ENCODE assay signal across 16 cellular contexts in the genomic region with DNA sequence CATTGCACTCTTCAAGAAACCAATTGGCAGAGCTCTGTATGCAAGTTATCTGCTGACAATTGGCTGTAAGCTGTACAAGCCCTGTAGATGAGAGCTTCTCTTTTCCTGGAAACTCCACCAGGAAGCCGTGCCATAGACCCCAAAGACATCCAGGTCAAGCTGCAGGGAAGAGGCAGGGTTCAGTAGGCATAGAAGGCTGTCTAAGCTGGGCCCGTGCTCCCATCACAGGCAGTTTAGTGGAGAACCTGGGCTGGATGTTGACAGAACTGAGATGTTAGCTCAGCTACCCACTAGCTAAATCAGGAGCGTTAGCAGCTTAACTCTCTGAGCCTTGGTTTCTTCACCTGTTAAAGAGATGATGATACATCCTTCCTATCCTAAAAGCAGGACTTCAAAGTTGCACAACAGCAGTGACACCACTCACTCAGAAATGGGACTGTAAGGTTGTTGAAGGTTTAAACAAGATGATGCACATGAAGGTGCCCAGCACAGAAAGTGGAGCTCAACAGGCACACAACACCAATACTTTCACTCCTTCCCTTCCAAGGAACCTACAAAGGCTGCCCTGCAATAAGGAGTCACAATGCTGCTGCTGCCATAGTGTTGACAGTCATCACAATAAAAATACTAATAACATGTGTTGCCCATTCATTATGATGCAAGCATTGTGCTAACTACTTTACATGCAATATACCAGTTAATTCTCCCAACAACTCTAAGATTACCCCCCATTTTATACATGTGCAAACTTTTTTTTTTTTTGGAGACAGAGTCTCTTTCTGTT.
DNase-seq lines count a peak whose midpoint lies in the region; ATAC-seq and TF ChIP-seq lines count a peak whose summit lies in the region.
"Had no signal": no experiment of that assay in that cellular context is flagged by ENCODE, and none has a peak within 500 bp of the region (broad histone marks: within the 10 kb centered on the region; RNA-seq: fewer than 3 reads in every experiment).

No MANE protein-coding gene starts in this region.

- H3K27ac Mint-ChIP-seq in MCF 10A (ENCODE audit: low read depth, unreplicated experiment) = peak overlapping the region; percentile 99
- no peak overlapping the region for H3K27ac Mint-ChIP-seq in activated CD8-positive, alpha-beta memory T cell treated with anti-CD3 and anti-CD28 coated beads, Interleukin-2, amount 10 ng/mL, durations not matched to agents 7 days and 5 days
- H3K27ac Mint-ChIP-seq: activated T-cell treated with anti-CD3 and anti-CD28 coated beads, Interleukin-2, amount 50 U/mL, for 72 hours had no signal

- ATAC-seq in heart right ventricle (no peak), HG03520 (IDR thresholded peaks at IDR 0.05; ENCODE audit: unreplicated experiment) (no peak)
- ATAC-seq in activated CD8-positive, alpha-beta memory T cell treated with anti-CD3 and anti-CD28 coated beads, Interleukin-2, amount 10 ng/mL, durations not matched to agents 7 days and 5 days = no peak
- ATAC-seq: activated T-cell treated with anti-CD3 and anti-CD28 coated beads, Interleukin-2, amount 50 U/mL, for 72 hours had no signal

- CTCF ChIA-PET in MCF 10A (lab: Yijun Ruan, JAX) = interaction anchor here (0.6 to 0.9 kb wide), 3 partner anchors 12 to 737 kb away, joined by 3 to 7 read pairs (median 3); no protein-coding TSS in a partner anchor
- CTCF ChIA-PET in mammary epithelial cell (lab: Charles Lee; ENCODE audit: low non-redundant PET) = no interaction called here
- CTCF ChIA-PET in activated CD8-positive, alpha-beta memory T cell treated with anti-CD3 and anti-CD28 coated beads, Interleukin-2, amount 10 ng/mL, durations not matched to agents 7 days and 5 days (lab: Charles Lee) = interaction anchor here (0.9 to 2.1 kb wide), 3 partner anchors 9 to 86 kb away, joined by 3 to 8 read pairs (median 3); no protein-coding TSS in a partner anchor

- no peaks in the 10 kb centered on the region for H3K9me3 Mint-ChIP-seq in MCF 10A (ENCODE audit: unreplicated experiment)
- no peaks in the 10 kb centered on the region for H3K9me3 Mint-ChIP-seq in activated CD8-positive, alpha-beta memory T cell treated with anti-CD3 and anti-CD28 coated beads, Interleukin-2, amount 10 ng/mL, durations not matched to agents 7 days and 5 days (ENCODE audit: low read depth)
- H3K9me3 Mint-ChIP-seq: activated T-cell treated with anti-CD3 and anti-CD28 coated beads, Interleukin-2, amount 50 U/mL, for 72 hours had no signal

- dilution Hi-C loops in mammary epithelial cell (cut with HindIII; ENCODE audit: low sequenced_read_pairs) = loop anchor here (5.0 kb wide), 1 partner anchor 108 kb away; no protein-coding TSS in a partner anchor

- H3K27ac ChIP-seq in mammary epithelial cell (ENCODE audit: insufficient read depth, low read depth, low read length) = no peak overlapping the region
- peak overlapping the region; percentile 36 to 100 (median 97) for H3K27ac ChIP-seq in heart right ventricle
- H3K27ac ChIP-seq in sigmoid colon = peak overlapping the region; percentile 94 to 99 (median 97)
- H3K27ac ChIP-seq in vagina = peak overlapping the region; percentile 95
- H3K27ac ChIP-seq: neutrophil, suprapubic skin had no signal

- TF ChIP-seq CTCF in MCF 10A (IDR thresholded peaks at IDR 0.05; ENCODE audit: unreplicated experiment) (no peak), mammary epithelial cell (conservative IDR thresholded peaks at IDR 0.05 in 1 of 2, IDR thresholded peaks at IDR 0.05 in 1 of 2; ENCODE audit: extremely low read depth in 1 of 2, insufficient read depth in 1 of 2, low read depth in 1 of 2, low read length in 2 of 2) (no peak), heart right ventricle (IDR thresholded peaks at IDR 0.05) (no peak), sigmoid colon (IDR thresholded peaks at IDR 0.05) (no peak), vagina (IDR thresholded peaks at IDR 0.05) (no peak)

- no peak overlapping the region for H3K4me3 ChIP-seq in mammary epithelial cell (replicated peaks in 1 of 3; ENCODE audit: insufficient read depth in 1 of 3, low read depth in 2 of 3, low read length in 3 of 3)
- no peak overlapping the region for H3K4me3 ChIP-seq in heart right ventricle
- no peak overlapping the region for H3K4me3 ChIP-seq in sigmoid colon
- no peak overlapping the region for H3K4me3 ChIP-seq in vagina
- H3K4me3 ChIP-seq: suprapubic skin had no signal

- H3K27me3 ChIP-seq in mammary epithelial cell (ENCODE audit: insufficient read depth, low read length) = peaks cover 3% of the 10 kb centered on the region
- H3K27me3 ChIP-seq in heart right ventricle = no peaks in the 10 kb centered on the region
- H3K27me3 ChIP-seq in sigmoid colon = no peaks in the 10 kb centered on the region
- no peaks in the 10 kb centered on the region for H3K27me3 ChIP-seq in vagina
- H3K27me3 ChIP-seq: neutrophil, suprapubic skin had no signal

- H3K4me2 ChIP-seq in mammary epithelial cell (ENCODE audit: insufficient read depth, low read depth, low read length) = no peak overlapping the region

- peaks cover 81% of the 10 kb centered on the region for H3K4me1 Mint-ChIP-seq in MCF 10A (ENCODE audit: insufficient read depth, unreplicated experiment)
- H3K4me1 Mint-ChIP-seq in activated CD8-positive, alpha-beta memory T cell treated with anti-CD3 and anti-CD28 coated beads, Interleukin-2, amount 10 ng/mL, durations not matched to agents 7 days and 5 days = peaks cover 52% of the 10 kb centered on the region

- H3K36me3 Mint-ChIP-seq in MCF 10A (ENCODE audit: insufficient read depth, unreplicated experiment) = peaks cover 100% of the 10 kb centered on the region
- no peaks in the 10 kb centered on the region for H3K36me3 Mint-ChIP-seq in activated CD8-positive, alpha-beta memory T cell treated with anti-CD3 and anti-CD28 coated beads, Interleukin-2, amount 10 ng/mL, durations not matched to agents 7 days and 5 days

- H4K20me1 ChIP-seq in mammary epithelial cell (ENCODE audit: insufficient read depth, low read length) = no peaks in the 10 kb centered on the region

- no peak overlapping the region for H2AFZ ChIP-seq in mammary epithelial cell (ENCODE audit: low read depth, low read length)

- H3K9ac ChIP-seq in mammary epithelial cell (ENCODE audit: insufficient read depth, low read length) = no peak overlapping the region

- 83% methylated on average over 3 of the region's 3 CpGs for WGBS in mammary epithelial cell (ENCODE audit: low coverage, missing lambda C conversion rate)
- WGBS in heart right ventricle, 2 donors = 63 to 64% methylated on average over 3 of the region's 3 CpGs
- 86 to 90% methylated on average over 3 of the region's 3 CpGs for WGBS in sigmoid colon, 2 donors

- no peaks in the 10 kb centered on the region for H3K27me3 Mint-ChIP-seq in MCF 10A (ENCODE audit: insufficient read depth, unreplicated experiment)
- no peaks in the 10 kb centered on the region for H3K27me3 Mint-ChIP-seq in activated CD8-positive, alpha-beta memory T cell treated with anti-CD3 and anti-CD28 coated beads, Interleukin-2, amount 10 ng/mL, durations not matched to agents 7 days and 5 days

- TF ChIP-seq EP300 in sigmoid colon (IDR thresholded peaks at IDR 0.05) = no peak

- no peaks in the 10 kb centered on the region for H3K36me3 ChIP-seq in mammary epithelial cell (ENCODE audit: insufficient read depth, low read length)
- H3K36me3 ChIP-seq in heart right ventricle = no peaks in the 10 kb centered on the region
- H3K36me3 ChIP-seq in sigmoid colon = no peaks in the 10 kb centered on the region
- no peaks in the 10 kb centered on the region for H3K36me3 ChIP-seq in vagina
- H3K36me3 ChIP-seq: neutrophil had no signal

- POLR2A ChIA-PET in MCF 10A (lab: Yijun Ruan, JAX) = interaction anchor here (0.7 to 33.6 kb wide), 9 partner anchors 9 to 115 kb away, joined by 3 to 1399 read pairs (median 4); a partner anchor contains a TSS

- H3K9me3 ChIP-seq in mammary epithelial cell (replicated peaks; ENCODE audit: insufficient read depth, low read length) (no peaks in the 10 kb centered on the region), heart right ventricle (no peaks in the 10 kb centered on the region), sigmoid colon (no peaks in the 10 kb centered on the region), vagina (no peaks in the 10 kb centered on the region)
- H3K9me3 ChIP-seq: neutrophil, suprapubic skin had no signal

- no TSS peak for BruUV-seq in MCF 10A (replicated peaks; lab: Mats Ljungman, UMichigan)
- no TSS peak for BruUV-seq in mammary epithelial cell (replicated peaks; lab: Mats Ljungman, UMichigan)

- H3K4me3 Mint-ChIP-seq in MCF 10A (ENCODE audit: unreplicated experiment) = no peak overlapping the region
- no peak overlapping the region for H3K4me3 Mint-ChIP-seq in activated CD8-positive, alpha-beta memory T cell treated with anti-CD3 and anti-CD28 coated beads, Interleukin-2, amount 10 ng/mL, durations not matched to agents 7 days and 5 days
- H3K4me3 Mint-ChIP-seq: activated T-cell treated with anti-CD3 and anti-CD28 coated beads, Interleukin-2, amount 50 U/mL, for 72 hours had no signal

- TF ChIP-seq POLR2A in sigmoid colon (IDR thresholded peaks at IDR 0.05) = no peak
- TF ChIP-seq POLR2A in vagina (IDR thresholded peaks at IDR 0.05) = no peak

- intact Hi-C loops in MCF 10A (cut with micrococcal nuclease) = no loop called here
- intact Hi-C loops in mammary epithelial cell (cut with micrococcal nuclease) = no loop called here
- intact Hi-C loops in heart right ventricle (cut with DNase I) = loop anchor here in 5 of 10 donors (5.0 to 10.0 kb wide), 4 partner anchors 103 to 300 kb away; a partner anchor contains a TSS
- intact Hi-C loops in sigmoid colon (cut with DNase I) = no loop called here
- intact Hi-C loops in vagina (cut with DNase I) = no loop called here

- in situ Hi-C loops in mammary epithelial cell (cut with MboI; ENCODE audit: low sequenced_read_pairs in 2 of 2) = loop anchor here in 1 of 2 donors (5.0 to 10.0 kb wide), 2 partner anchors 110 to 138 kb away; no protein-coding TSS in a partner anchor

- H3K4me1 ChIP-seq in mammary epithelial cell (ENCODE audit: insufficient read depth, low read length) (no peaks in the 10 kb centered on the region), heart right ventricle (peaks cover 72 to 100% (median 97%) of the 10 kb centered on the region in 9 donors), sigmoid colon (peaks cover 0 to 96% (median 95%) of the 10 kb centered on the region in 4 donors), vagina (peaks cover 95% of the 10 kb centered on the region)

- DNase-seq in MCF 10A (ENCODE audit: unreplicated experiment) (peak; percentile 49), mammary epithelial cell (no peak), heart right ventricle (no peak), sigmoid colon (no peak), vagina (ENCODE audit: extremely low spot score in 2 of 2) (no peak)
- DNase-seq in activated CD8-positive, alpha-beta memory T cell treated with anti-CD3 and anti-CD28 coated beads, Interleukin-2, amount 10 ng/mL, durations not matched to agents 7 days and 5 days = no peak
- DNase-seq in activated CD4-positive, alpha-beta T cell treated with anti-CD3 and anti-CD28 coated beads, Interleukin-2, amount 50 U/mL, for 1 hour = no peak
- DNase-seq: activated CD4-positive, alpha-beta T cell treated with anti-CD3 and anti-CD28 coated beads for 1 hour; activated T-cell treated with anti-CD3 and anti-CD28 coated beads, Interleukin-2, amount 50 U/mL, for 72 hours; NCI-H1930; NCI-H748 treated with DMSO at 0.1 percent for 48 hours; RPMI8226; T-helper 1 cell had no signal

- no peaks in the 10 kb centered on the region for H3K79me2 ChIP-seq in mammary epithelial cell (ENCODE audit: insufficient read depth, low read length)
